Comparison of ENCODE assay signal across 8 cellular contexts in the genomic region with DNA sequence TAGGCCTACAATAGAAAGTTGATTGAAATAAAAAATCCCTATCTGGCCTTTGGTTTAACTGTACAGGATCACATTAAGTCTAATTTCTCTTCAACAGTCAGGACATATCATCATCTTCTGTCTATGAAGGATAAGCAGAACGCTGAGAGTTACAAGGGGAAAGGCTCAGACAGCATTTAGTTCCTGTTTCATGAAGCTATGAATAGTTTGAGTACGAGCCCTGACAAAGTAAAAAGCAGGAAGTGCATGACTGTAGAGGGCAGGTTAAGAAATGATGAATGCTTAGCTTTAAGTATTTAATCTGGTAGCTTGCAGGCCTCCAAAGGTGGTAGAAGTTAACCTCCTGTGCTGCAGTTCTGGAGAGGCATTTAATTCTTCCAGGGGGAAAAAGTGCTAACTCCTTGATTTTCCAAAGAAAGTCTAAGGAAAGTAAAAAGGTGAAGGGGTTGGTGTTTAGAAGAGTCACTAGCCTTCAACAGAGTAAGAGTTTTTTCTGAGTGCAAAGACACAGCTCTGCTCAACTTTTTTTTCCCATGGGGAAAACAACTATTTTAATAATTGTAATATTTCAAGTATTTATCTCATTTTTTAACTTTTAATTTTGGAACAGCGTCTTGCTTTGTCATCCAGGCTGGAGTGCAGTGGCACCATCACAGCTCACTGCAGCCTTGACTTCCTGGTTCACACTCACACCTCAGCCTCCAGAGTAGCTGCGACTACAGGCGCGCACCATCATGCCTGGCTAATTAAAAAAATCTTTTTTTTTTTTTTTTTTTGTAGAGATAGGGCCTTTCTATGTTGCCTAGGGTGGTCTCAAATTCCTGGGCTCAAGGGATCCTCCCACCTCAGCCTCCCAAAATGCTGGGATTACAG.
DNase-seq lines count a peak whose midpoint lies in the region; ATAC-seq and TF ChIP-seq lines count a peak whose summit lies in the region.

No MANE protein-coding gene starts in this region.

- H3K79me2 ChIP-seq in PC-9 (ENCODE audit: low read depth), result no peaks in the 10 kb centered on the region

- CTCF ChIA-PET in PC-9 (lab: Charles Lee), result no interaction called here

- POLR2A ChIA-PET in PC-9 (lab: Charles Lee; ENCODE audit: unreplicated experiment), result interaction anchor here (0.6 kb wide), 1 partner anchor 39 kb away, joined by 18 read pairs; no protein-coding TSS in a partner anchor

- peaks cover 23% of the 10 kb centered on the region for H3F3A ChIP-seq in PC-9 (ENCODE audit: insufficient read depth, low read depth)

- no peaks in the 10 kb centered on the region for H3K9me3 ChIP-seq in T-helper 17 cell (ENCODE audit: control insufficient read depth, low read length, poor library complexity, severe bottlenecking)
- H3K9me3 ChIP-seq in PC-9 (ENCODE audit: insufficient read depth, low read depth), result no peaks in the 10 kb centered on the region

- H3K36me3 ChIP-seq in PC-9 (ENCODE audit: low read depth), result peaks cover 5% of the 10 kb centered on the region

- H3K9me3 Mint-ChIP-seq in activated naive CD4-positive, alpha-beta T cell treated with anti-CD3 and anti-CD28 coated beads, Interleukin-2, amount 50 U/mL, for 24 hours, result no peaks in the 10 kb centered on the region

- intact Hi-C loops in PC-9 (cut with micrococcal nuclease; ENCODE audit: unreplicated experiment), result no loop called here

- no peak for TF ChIP-seq CTCF in PC-9 (conservative IDR thresholded peaks at IDR 0.05)

- H3K27me3 Mint-ChIP-seq in activated naive CD4-positive, alpha-beta T cell treated with anti-CD3 and anti-CD28 coated beads, Interleukin-2, amount 50 U/mL, for 24 hours, result no peaks in the 10 kb centered on the region
- no peaks in the 10 kb centered on the region for H3K27me3 Mint-ChIP-seq in T-helper 17 cell

- no peaks in the 10 kb centered on the region for H3K27me3 ChIP-seq in layer of hippocampus (ENCODE audit: control insufficient read depth, insufficient read depth, low read length)
- H3K27me3 ChIP-seq in PC-9 (ENCODE audit: insufficient read depth, low read depth), result no peaks in the 10 kb centered on the region

- H3K4me3 Mint-ChIP-seq in activated naive CD4-positive, alpha-beta T cell treated with anti-CD3 and anti-CD28 coated beads, Interleukin-2, amount 50 U/mL, for 24 hours, result peak overlapping the region; percentile 49
- H3K4me3 Mint-ChIP-seq in T-helper 17 cell, result no peak overlapping the region

- no peaks in the 10 kb centered on the region for H3K9me2 ChIP-seq in PC-9 (ENCODE audit: insufficient read depth)

- peak; percentile 99 for ATAC-seq in HG03103 (IDR thresholded peaks at IDR 0.05; ENCODE audit: low read depth, unreplicated experiment)
- ATAC-seq in T-helper 17 cell, result peak; percentile 66

- no peaks in the 10 kb centered on the region for H4K20me1 ChIP-seq in PC-9 (ENCODE audit: insufficient read depth)

- no peak for DNase-seq in activated naive CD4-positive, alpha-beta T cell treated with anti-CD3 and anti-CD28 coated beads, Interleukin-2, amount 50 U/mL, for 16 hours
- DNase-seq in T-helper 17 cell, result no peak
- no peak for DNase-seq in occipital lobe (lab: John Stamatoyannopoulos, UW)
- DNase-seq in NCI-H1105 treated with DMSO at 0.1 percent for 48 hours (lab: John Stamatoyannopoulos, UW), result no peak
- no peak for DNase-seq in PC-9

- H3K27ac ChIP-seq in layer of hippocampus (ENCODE audit: low read depth, low read length) (peak overlapping the region; percentile 63), PC-9 (no peak overlapping the region)

- no TSS peak for BruUV-seq in PC-9 (replicated peaks; lab: Mats Ljungman, UMichigan)

- H3K36me3 Mint-ChIP-seq in activated naive CD4-positive, alpha-beta T cell treated with anti-CD3 and anti-CD28 coated beads, Interleukin-2, amount 50 U/mL, for 24 hours, result peaks cover 18% of the 10 kb centered on the region
- peaks cover 4% of the 10 kb centered on the region for H3K36me3 Mint-ChIP-seq in T-helper 17 cell (ENCODE audit: low read depth)

- H3K4me3 ChIP-seq in PC-9, result no peak overlapping the region

- H3K4me2 ChIP-seq in PC-9, result no peak overlapping the region

- peaks cover 14% of the 10 kb centered on the region for H3K4me1 ChIP-seq in PC-9 (replicated peaks; ENCODE audit: insufficient read depth)

- H3K27ac Mint-ChIP-seq in activated naive CD4-positive, alpha-beta T cell treated with anti-CD3 and anti-CD28 coated beads, Interleukin-2, amount 50 U/mL, for 24 hours, result peak overlapping the region; percentile 90
- peak overlapping the region; percentile 16 for H3K27ac Mint-ChIP-seq in T-helper 17 cell

- peaks cover 19% of the 10 kb centered on the region for H3K4me1 Mint-ChIP-seq in activated naive CD4-positive, alpha-beta T cell treated with anti-CD3 and anti-CD28 coated beads, Interleukin-2, amount 50 U/mL, for 24 hours
- peaks cover 4% of the 10 kb centered on the region for H3K4me1 Mint-ChIP-seq in T-helper 17 cell

- no peak overlapping the region for H2AFZ ChIP-seq in PC-9
